In the genomic region with DNA sequence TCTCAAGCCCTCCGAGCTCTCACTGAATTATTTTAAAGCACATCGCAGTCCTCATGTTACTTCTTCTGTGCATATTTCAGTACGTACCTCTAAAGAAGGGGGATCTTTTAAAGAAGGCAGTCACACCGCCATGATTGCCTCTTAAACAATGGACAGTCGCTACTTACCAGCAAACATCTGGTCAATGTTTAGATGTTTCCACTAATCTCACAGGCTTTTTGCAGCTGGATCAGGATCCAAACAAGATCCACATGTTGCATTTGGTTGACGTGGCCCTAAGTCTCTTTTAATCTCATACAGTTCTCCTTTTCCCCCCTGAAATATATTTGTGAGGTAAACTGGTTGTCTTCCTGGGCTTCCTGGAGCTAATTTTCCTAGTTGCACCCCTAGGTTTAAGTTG, we compare ENCODE assay signal across 1 cellular context.
TF ChIP-seq lines count a peak whose summit lies in the region.

No MANE protein-coding gene starts in this region.

TF ChIP-seq in K562, 482 proteins besides CTCF, POLR2A, EP300 and RAD21 (continued from another document):
- TF ChIP-seq ZNF561 (CRISPR knock-in tag; conservative IDR thresholded peaks at IDR 0.05) (no peak), HNRNPUL1 (IDR thresholded peaks at IDR 0.05; ENCODE audit: low read length) (no peak), RB1 (IDR thresholded peaks at IDR 0.05; ENCODE audit: low read depth) (no peak), ZNF140 (CRISPR knock-in tag; IDR thresholded peaks at IDR 0.05) (no peak), BRF1 (IDR thresholded peaks at IDR 0.05; ENCODE audit: borderline replicate concordance, extremely low read depth, insufficient read length) (no peak), PKNOX1 (IDR thresholded peaks at IDR 0.05) (no peak), STAT5B (CRISPR knock-in tag; IDR thresholded peaks at IDR 0.05) (no peak), KAT7 (CRISPR knock-in tag; IDR thresholded peaks at IDR 0.05; ENCODE audit: borderline replicate concordance) (no peak), KAT8 (IDR thresholded peaks at IDR 0.05; ENCODE audit: low read depth) (no peak), BRD4 (IDR thresholded peaks at IDR 0.05) (no peak), ZBTB2 (IDR thresholded peaks at IDR 0.05) (no peak), SRSF1 (IDR thresholded peaks at IDR 0.05; ENCODE audit: low read depth, low read length) (no peak), PTTG1 (tag; IDR thresholded peaks at IDR 0.05; ENCODE audit: low read depth) (no peak)
- TF ChIP-seq, protein P1, sequence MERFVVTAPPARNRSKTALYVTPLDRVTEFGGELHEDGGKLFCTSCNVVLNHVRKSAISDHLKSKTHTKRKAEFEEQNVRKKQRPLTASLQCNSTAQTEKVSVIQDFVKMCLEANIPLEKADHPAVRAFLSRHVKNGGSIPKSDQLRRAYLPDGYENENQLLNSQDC (CRISPR knock-in tag; IDR thresholded peaks at IDR 0.05) = no peak
